ENCODE assay signal across 8 cellular contexts in the genomic region with DNA sequence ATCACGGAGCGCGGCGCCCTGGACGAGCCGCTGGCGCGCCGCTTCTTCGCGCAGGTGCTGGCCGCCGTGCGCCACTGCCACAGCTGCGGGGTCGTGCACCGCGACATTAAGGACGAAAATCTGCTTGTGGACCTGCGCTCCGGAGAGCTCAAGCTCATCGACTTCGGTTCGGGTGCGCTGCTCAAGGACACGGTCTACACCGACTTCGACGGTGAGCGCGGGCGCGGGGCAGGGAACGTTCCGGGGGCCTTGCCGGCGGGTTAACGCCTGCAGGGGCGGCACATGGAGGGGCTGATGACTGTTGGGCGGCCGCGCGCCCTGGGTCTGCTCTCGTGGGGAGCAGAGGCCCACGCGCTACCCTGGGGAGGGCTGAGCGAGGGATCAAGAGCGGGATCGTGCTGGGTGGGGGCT. TPM values are rescaled to one million over a fixed set of nuclear protein-coding genes. Genes with fewer than 3 reads are reported as not detected.
DNase-seq lines count a peak whose midpoint lies in the region; ATAC-seq and TF ChIP-seq lines count a peak whose summit lies in the region.

No MANE protein-coding gene starts in this region.

- no peak for ATAC-seq in GM21423 (IDR thresholded peaks at IDR 0.05; ENCODE audit: unreplicated experiment)

- H3K36me3 Mint-ChIP-seq in activated naive CD4-positive, alpha-beta T cell treated with anti-CD3 and anti-CD28 coated beads, Interleukin-2, amount 50 U/mL, for 24 hours: peaks cover 18% of the 10 kb centered on the region
- H3K36me3 Mint-ChIP-seq in MCF 10A (ENCODE audit: insufficient read depth, unreplicated experiment): peaks cover 47% of the 10 kb centered on the region

- POLR2A ChIA-PET in MCF 10A (lab: Yijun Ruan, JAX): interaction anchor here (0.9 to 6.1 kb wide), 11 partner anchors 9 to 196 kb away, joined by 3 to 73 read pairs (median 13); no protein-coding TSS in a partner anchor

- peaks cover 54% of the 10 kb centered on the region for H3K4me1 ChIP-seq in mesenchymal stem cell (ENCODE audit: control insufficient read depth, insufficient read depth, low read depth, low read length)
- peaks cover 5% of the 10 kb centered on the region for H3K4me1 ChIP-seq in urinary bladder (ENCODE audit: insufficient read depth)

- H2BK5ac ChIP-seq in mesenchymal stem cell (ENCODE audit: low read depth, low read length, poor library complexity, severe bottlenecking): no peak overlapping the region

- peak overlapping the region; percentile 95 for H3K4me2 ChIP-seq in mesenchymal stem cell (ENCODE audit: low read length, poor library complexity, severe bottlenecking)

- peak overlapping the region; percentile 90 for H4K91ac ChIP-seq in mesenchymal stem cell (ENCODE audit: low read length)

- peaks cover 26% of the 10 kb centered on the region for H3K79me1 ChIP-seq in mesenchymal stem cell (replicated peaks; ENCODE audit: low read length, poor library complexity, severe bottlenecking)

- intact Hi-C loops in MCF 10A (cut with micrococcal nuclease): loop anchor here (1.0 kb wide), 1 partner anchor 30 kb away; no protein-coding TSS in a partner anchor

- H3K27ac ChIP-seq in mesenchymal stem cell (ENCODE audit: low read length, poor library complexity, severe bottlenecking) (peak overlapping the region; percentile 36), urinary bladder (ENCODE audit: low read depth) (peak overlapping the region; percentile 86)

- H3K14ac ChIP-seq in mesenchymal stem cell (ENCODE audit: low read length in 2 of 2): peak overlapping the region in 1 of 2 experiments; percentile 94

- peak overlapping the region; percentile 51 for H4K8ac ChIP-seq in mesenchymal stem cell (ENCODE audit: low read length)

- no peaks in the 10 kb centered on the region for H3K9me3 ChIP-seq in mesenchymal stem cell (ENCODE audit: control insufficient read depth, low read length)

- H2BK15ac ChIP-seq in mesenchymal stem cell (ENCODE audit: low read depth, poor library complexity, severe bottlenecking): peak overlapping the region; percentile 94

- CTCF ChIA-PET in MCF 10A (lab: Yijun Ruan, JAX): interaction anchor here (0.7 to 1.1 kb wide), 4 partner anchors 9 to 278 kb away, joined by 3 to 4 read pairs (median 3); no protein-coding TSS in a partner anchor

- H2AK5ac ChIP-seq in mesenchymal stem cell (ENCODE audit: low read length, severe bottlenecking): no peak overlapping the region

- H3K9ac ChIP-seq in mesenchymal stem cell (ENCODE audit: low read length): peak overlapping the region; percentile 88

- H3K27ac Mint-ChIP-seq in activated naive CD4-positive, alpha-beta T cell treated with anti-CD3 and anti-CD28 coated beads, Interleukin-2, amount 50 U/mL, for 24 hours: peak overlapping the region; percentile 93
- H3K27ac Mint-ChIP-seq in MCF 10A (ENCODE audit: low read depth, unreplicated experiment): peak overlapping the region; percentile 77

- no peak for TF ChIP-seq CTCF in MCF 10A (IDR thresholded peaks at IDR 0.05; ENCODE audit: unreplicated experiment)

- no TSS peak for BruUV-seq in MCF 10A (replicated peaks; lab: Mats Ljungman, UMichigan)

- H3K4me3 ChIP-seq in mesenchymal stem cell (ENCODE audit: insufficient read depth in 1 of 2, low read depth in 1 of 2, low read length in 2 of 2) (peak overlapping the region; percentile 79 to 91), urinary bladder (ENCODE audit: low read depth, low read length) (peak overlapping the region; percentile 90)

- H3K23ac ChIP-seq in mesenchymal stem cell (ENCODE audit: low read length in 2 of 2): peak overlapping the region in 1 of 2 experiments; percentile 84

- peak overlapping the region; percentile 90 for H3K4me3 Mint-ChIP-seq in activated naive CD4-positive, alpha-beta T cell treated with anti-CD3 and anti-CD28 coated beads, Interleukin-2, amount 50 U/mL, for 24 hours
- H3K4me3 Mint-ChIP-seq in MCF 10A (ENCODE audit: unreplicated experiment): peak overlapping the region; percentile 90

- peak overlapping the region; percentile 62 for H2BK120ac ChIP-seq in mesenchymal stem cell (ENCODE audit: low read depth, low read length)

- H2AFZ ChIP-seq in mesenchymal stem cell (ENCODE audit: low read depth, low read length): no peak overlapping the region

- peak overlapping the region; percentile 62 to 83 for H3K4ac ChIP-seq in mesenchymal stem cell (ENCODE audit: low read depth in 1 of 2, low read length in 2 of 2)

- H2BK12ac ChIP-seq in mesenchymal stem cell (ENCODE audit: low read length in 2 of 2): peak overlapping the region; percentile 87 to 88

- H3K27me3 ChIP-seq in mesenchymal stem cell (ENCODE audit: control insufficient read depth in 1 of 2, insufficient read depth in 1 of 2, low read length in 2 of 2): no peaks in the 10 kb centered on the region

- H3K27me3 Mint-ChIP-seq in activated naive CD4-positive, alpha-beta T cell treated with anti-CD3 and anti-CD28 coated beads, Interleukin-2, amount 50 U/mL, for 24 hours: no peaks in the 10 kb centered on the region
- H3K27me3 Mint-ChIP-seq in MCF 10A (ENCODE audit: insufficient read depth, unreplicated experiment): no peaks in the 10 kb centered on the region

- H3K36me3 ChIP-seq in mesenchymal stem cell (ENCODE audit: control insufficient read depth in 1 of 2, insufficient read depth in 2 of 2, low read depth in 1 of 2, low read length in 2 of 2) (peaks cover 19 to 44% of the 10 kb centered on the region in 2 experiments), urinary bladder (ENCODE audit: insufficient read depth) (peaks cover 4% of the 10 kb centered on the region)

- no peaks in the 10 kb centered on the region for H3K9me3 Mint-ChIP-seq in activated naive CD4-positive, alpha-beta T cell treated with anti-CD3 and anti-CD28 coated beads, Interleukin-2, amount 50 U/mL, for 24 hours
- H3K9me3 Mint-ChIP-seq in MCF 10A (ENCODE audit: unreplicated experiment): no peaks in the 10 kb centered on the region

- H3K18ac ChIP-seq in mesenchymal stem cell (ENCODE audit: low read depth in 1 of 2, low read length in 2 of 2): peak overlapping the region; percentile 85 to 97

- WGBS in mesenchymal stem cell: 3% methylated on average over 48 of the region's 49 CpGs
- WGBS in urinary bladder: 3% methylated on average over 49 of the region's 49 CpGs

- peaks cover 21% of the 10 kb centered on the region for H3K4me1 Mint-ChIP-seq in activated naive CD4-positive, alpha-beta T cell treated with anti-CD3 and anti-CD28 coated beads, Interleukin-2, amount 50 U/mL, for 24 hours
- peaks cover 18% of the 10 kb centered on the region for H3K4me1 Mint-ChIP-seq in MCF 10A (ENCODE audit: insufficient read depth, unreplicated experiment)

- no peak for DNase-seq in activated naive CD4-positive, alpha-beta T cell (lab: John Stamatoyannopoulos, UW)
- DNase-seq in MCF 10A (ENCODE audit: unreplicated experiment): no peak
- no peak for DNase-seq in mesenchymal stem cell
- no peak for DNase-seq in stimulated activated CD4-positive, alpha-beta T cell treated with anti-CD3 and anti-CD28 coated beads, Interleukin-4, amount 100 ng/mL, for 1 hour
- no peak for DNase-seq in NCI-H1092 (lab: John Stamatoyannopoulos, UW)

RNA-seq across cellular contexts. Expression of a gene that starts 1.0 kb away (rescaled TPM):
- 56.3 and 73.5 TPM in 2 replicates for total RNA-seq in MCF 10A (2022)
- polyA plus RNA-seq in mesenchymal stem cell (2013, experiment 1 of 2): 18.5 TPM
- polyA plus RNA-seq in mesenchymal stem cell (2013, experiment 2 of 2): 17.6 TPM
- total RNA-seq in urinary bladder: 17.1 TPM
- 74.5 TPM for polyA plus RNA-seq in urinary bladder

RNA-seq across cellular contexts. Expression of a gene that starts 43.2 kb away (rescaled TPM):
- 70.7 and 107 TPM in 2 replicates for total RNA-seq in MCF 10A (2022)
- polyA plus RNA-seq in mesenchymal stem cell (2013, experiment 1 of 2): 37.9 TPM
- 35.8 TPM for polyA plus RNA-seq in mesenchymal stem cell (2013, experiment 2 of 2)
- total RNA-seq in urinary bladder: 19.3 TPM
- polyA plus RNA-seq in urinary bladder: 37.3 TPM

RNA-seq across cellular contexts. Expression of a gene that starts 43.4 kb away (rescaled TPM):
- total RNA-seq in MCF 10A (2022): 16.6 and 18.2 TPM in 2 replicates
- polyA plus RNA-seq in mesenchymal stem cell (2013, experiment 1 of 2): 20.9 TPM
- 21.2 TPM for polyA plus RNA-seq in mesenchymal stem cell (2013, experiment 2 of 2)
- total RNA-seq in urinary bladder: 20.4 TPM
- 18.5 TPM for polyA plus RNA-seq in urinary bladder

RNA-seq across cellular contexts. Expression of a gene that starts 51.0 kb away (rescaled TPM):
- total RNA-seq in MCF 10A (2022) (not detected in 2 replicates), urinary bladder (not detected)
- 0.06 TPM for polyA plus RNA-seq in mesenchymal stem cell (2013, experiment 1 of 2)
- 0.08 TPM for polyA plus RNA-seq in mesenchymal stem cell (2013, experiment 2 of 2)
- 0.01 TPM for polyA plus RNA-seq in urinary bladder
